In the genomic region with DNA sequence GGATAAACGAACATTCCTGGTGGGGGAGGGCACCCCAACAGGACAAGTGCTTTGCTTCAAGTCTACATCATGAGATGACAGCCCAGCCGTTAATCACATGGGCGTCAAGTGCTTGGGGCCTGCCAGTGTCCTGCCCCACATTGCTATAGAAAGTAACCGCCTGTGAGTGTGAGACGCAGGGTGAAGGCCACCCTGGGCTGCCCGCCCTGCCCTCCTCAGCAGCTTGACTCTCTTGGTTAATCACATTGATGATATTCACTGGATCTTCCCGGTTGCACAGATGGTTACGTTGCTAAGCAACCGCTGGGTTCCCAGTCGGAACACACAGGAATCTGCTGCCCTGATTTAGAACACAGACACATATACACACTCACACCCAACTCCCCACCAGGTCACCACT, we compare ENCODE assay signal across 1 cellular context.
TF ChIP-seq lines count a peak whose summit lies in the region.

No MANE protein-coding gene starts in this region.

TF ChIP-seq in GM23338, 12 proteins besides CTCF, POLR2A, EP300 and RAD21 (continued from another document):
- TF ChIP-seq, protein P1, sequence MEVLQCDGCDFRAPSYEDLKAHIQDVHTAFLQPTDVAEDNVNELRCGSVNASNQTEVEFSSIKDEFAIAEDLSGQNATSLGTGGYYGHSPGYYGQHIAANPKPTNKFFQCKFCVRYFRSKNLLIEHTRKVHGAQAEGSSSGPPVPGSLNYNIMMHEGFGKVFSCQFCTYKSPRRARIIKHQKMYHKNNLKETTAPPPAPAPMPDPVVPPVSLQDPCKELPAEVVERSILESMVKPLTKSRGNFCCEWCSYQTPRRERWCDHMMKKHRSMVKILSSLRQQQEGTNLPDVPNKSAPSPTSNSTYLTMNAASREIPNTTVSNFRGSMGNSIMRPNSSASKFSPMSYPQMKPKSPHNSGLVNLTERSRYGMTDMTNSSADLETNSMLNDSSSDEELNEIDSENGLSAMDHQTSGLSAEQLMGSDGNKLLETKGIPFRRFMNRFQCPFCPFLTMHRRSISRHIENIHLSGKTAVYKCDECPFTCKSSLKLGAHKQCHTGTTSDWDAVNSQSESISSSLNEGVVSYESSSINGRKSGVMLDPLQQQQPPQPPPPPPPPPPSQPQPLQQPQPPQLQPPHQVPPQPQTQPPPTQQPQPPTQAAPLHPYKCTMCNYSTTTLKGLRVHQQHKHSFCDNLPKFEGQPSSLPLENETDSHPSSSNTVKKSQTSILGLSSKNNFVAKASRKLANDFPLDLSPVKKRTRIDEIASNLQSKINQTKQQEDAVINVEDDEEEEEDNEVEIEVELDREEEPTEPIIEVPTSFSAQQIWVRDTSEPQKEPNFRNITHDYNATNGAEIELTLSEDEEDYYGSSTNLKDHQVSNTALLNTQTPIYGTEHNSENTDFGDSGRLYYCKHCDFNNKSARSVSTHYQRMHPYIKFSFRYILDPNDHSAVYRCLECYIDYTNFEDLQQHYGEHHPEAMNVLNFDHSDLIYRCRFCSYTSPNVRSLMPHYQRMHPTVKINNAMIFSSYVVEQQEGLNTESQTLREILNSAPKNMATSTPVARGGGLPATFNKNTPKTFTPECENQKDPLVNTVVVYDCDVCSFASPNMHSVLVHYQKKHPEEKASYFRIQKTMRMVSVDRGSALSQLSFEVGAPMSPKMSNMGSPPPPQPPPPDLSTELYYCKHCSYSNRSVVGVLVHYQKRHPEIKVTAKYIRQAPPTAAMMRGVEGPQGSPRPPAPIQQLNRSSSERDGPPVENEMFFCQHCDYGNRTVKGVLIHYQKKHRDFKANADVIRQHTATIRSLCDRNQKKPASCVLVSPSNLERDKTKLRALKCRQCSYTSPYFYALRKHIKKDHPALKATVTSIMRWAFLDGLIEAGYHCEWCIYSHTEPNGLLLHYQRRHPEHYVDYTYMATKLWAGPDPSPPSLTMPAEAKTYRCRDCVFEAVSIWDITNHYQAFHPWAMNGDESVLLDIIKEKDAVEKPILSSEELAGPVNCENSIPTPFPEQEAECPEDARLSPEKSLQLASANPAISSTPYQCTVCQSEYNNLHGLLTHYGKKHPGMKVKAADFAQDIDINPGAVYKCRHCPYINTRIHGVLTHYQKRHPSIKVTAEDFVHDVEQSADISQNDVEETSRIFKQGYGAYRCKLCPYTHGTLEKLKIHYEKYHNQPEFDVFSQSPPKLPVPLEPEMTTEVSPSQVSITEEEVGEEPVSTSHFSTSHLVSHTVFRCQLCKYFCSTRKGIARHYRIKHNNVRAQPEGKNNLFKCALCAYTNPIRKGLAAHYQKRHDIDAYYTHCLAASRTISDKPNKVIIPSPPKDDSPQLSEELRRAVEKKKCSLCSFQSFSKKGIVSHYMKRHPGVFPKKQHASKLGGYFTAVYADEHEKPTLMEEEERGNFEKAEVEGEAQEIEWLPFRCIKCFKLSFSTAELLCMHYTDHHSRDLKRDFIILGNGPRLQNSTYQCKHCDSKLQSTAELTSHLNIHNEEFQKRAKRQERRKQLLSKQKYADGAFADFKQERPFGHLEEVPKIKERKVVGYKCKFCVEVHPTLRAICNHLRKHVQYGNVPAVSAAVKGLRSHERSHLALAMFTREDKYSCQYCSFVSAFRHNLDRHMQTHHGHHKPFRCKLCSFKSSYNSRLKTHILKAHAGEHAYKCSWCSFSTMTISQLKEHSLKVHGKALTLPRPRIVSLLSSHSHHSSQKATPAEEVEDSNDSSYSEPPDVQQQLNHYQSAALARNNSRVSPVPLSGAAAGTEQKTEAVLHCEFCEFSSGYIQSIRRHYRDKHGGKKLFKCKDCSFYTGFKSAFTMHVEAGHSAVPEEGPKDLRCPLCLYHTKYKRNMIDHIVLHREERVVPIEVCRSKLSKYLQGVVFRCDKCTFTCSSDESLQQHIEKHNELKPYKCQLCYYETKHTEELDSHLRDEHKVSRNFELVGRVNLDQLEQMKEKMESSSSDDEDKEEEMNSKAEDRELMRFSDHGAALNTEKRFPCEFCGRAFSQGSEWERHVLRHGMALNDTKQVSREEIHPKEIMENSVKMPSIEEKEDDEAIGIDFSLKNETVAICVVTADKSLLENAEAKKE (CRISPR knock-in tag; IDR thresholded peaks at IDR 0.05) = no peak
